In genomic region chr5:136066705-136067271, GRCh38 we compare ENCODE assay signal across 11 cellular contexts. TPM values are rescaled to one million over a fixed set of nuclear protein-coding genes. Genes with fewer than 3 reads are reported as not detected.
DNase-seq lines count a peak whose midpoint lies in the region; ATAC-seq and TF ChIP-seq lines count a peak whose summit lies in the region.
"Had no signal": no experiment of that assay in that cellular context is flagged by ENCODE, and none has a peak within 500 bp of the region (broad histone marks: within the 10 kb centered on the region; RNA-seq: fewer than 3 reads in every experiment).

No MANE protein-coding gene starts in this region.

- H2AFZ ChIP-seq in DND-41 (ENCODE audit: low read depth, low read length), result no peak overlapping the region

- H3K9me3 ChIP-seq in DND-41 (ENCODE audit: insufficient read depth, low read length, severe bottlenecking) (no peaks in the 10 kb centered on the region), RWPE2 (ENCODE audit: severe bottlenecking) (no peaks in the 10 kb centered on the region)

- H3K79me2 ChIP-seq in DND-41 (ENCODE audit: insufficient read depth, low read length), result no peaks in the 10 kb centered on the region

- H3K4me3 ChIP-seq in DND-41 (ENCODE audit: low read depth in 1 of 2, low read length in 2 of 2), result no peak overlapping the region
- no peak overlapping the region for H3K4me3 ChIP-seq in RWPE2 (ENCODE audit: severe bottlenecking)
- H3K4me3 ChIP-seq: SK-N-MC had no signal

- DNase-seq in DND-41, result no peak
- no peak for DNase-seq in RWPE2 (ENCODE audit: low spot score)
- peak in 1 of 2 donors; percentile 54 for DNase-seq in foreskin keratinocyte
- peak; percentile 50 for DNase-seq in renal cortical epithelial cell (ENCODE audit: low read depth)
- no peak for DNase-seq in NCI-H1436 treated with DMSO at 0.1 percent for 48 hours (lab: John Stamatoyannopoulos, UW)
- DNase-seq in SKM-1 (lab: John Stamatoyannopoulos, UW; ENCODE audit: unreplicated experiment), result no peak
- DNase-seq: activated T-cell treated with anti-CD3 and anti-CD28 coated beads, Interleukin-2, amount 50 U/mL, for 24 hours; nucleus accumbens had no signal

- H3K4me2 ChIP-seq in DND-41 (ENCODE audit: insufficient read depth, low read length), result no peak overlapping the region

- H3K36me3 ChIP-seq in DND-41 (ENCODE audit: insufficient read depth, low read length) (no peaks in the 10 kb centered on the region), RWPE2 (ENCODE audit: low read depth) (peaks cover 34% of the 10 kb centered on the region)

- H3K4me1 ChIP-seq in DND-41 (ENCODE audit: insufficient read depth, low read length), result no peaks in the 10 kb centered on the region
- no peaks in the 10 kb centered on the region for H3K4me1 ChIP-seq in RWPE2 (ENCODE audit: insufficient read depth, poor library complexity, severe bottlenecking)
- no peaks in the 10 kb centered on the region for H3K4me1 ChIP-seq in foreskin keratinocyte

- H3K27ac ChIP-seq in DND-41 (ENCODE audit: low read length), result no peak overlapping the region
- no peak overlapping the region for H3K27ac ChIP-seq in RWPE2 (ENCODE audit: poor library complexity, severe bottlenecking)
- no peak overlapping the region for H3K27ac ChIP-seq in foreskin keratinocyte
- H3K27ac ChIP-seq: SK-N-MC had no signal

- no peaks in the 10 kb centered on the region for H4K20me1 ChIP-seq in DND-41 (ENCODE audit: insufficient read depth, low read length)

- TF ChIP-seq CTCF in DND-41 (IDR thresholded peaks at IDR 0.05; ENCODE audit: borderline replicate concordance, extremely low read depth, low read length, poor library complexity, severe bottlenecking) (no peak), RWPE2 (IDR thresholded peaks at IDR 0.05; ENCODE audit: poor library complexity, severe bottlenecking) (no peak), foreskin keratinocyte (conservative IDR thresholded peaks at IDR 0.05) (peak; percentile 47)

- ATAC-seq in DND-41 (ENCODE audit: insufficient read depth, low read depth), result peak; percentile 37; the same call in 1 of the 3 replicates
- ATAC-seq in RWPE2 (ENCODE audit: low read depth), result peak; percentile 22
- peak; percentile 65 for ATAC-seq in foreskin keratinocyte
- ATAC-seq in HG03571 (IDR thresholded peaks at IDR 0.05; ENCODE audit: unreplicated experiment), result no peak
- no peak for ATAC-seq in HG02884 (IDR thresholded peaks at IDR 0.05; ENCODE audit: unreplicated experiment)

- no peak overlapping the region for H3K9ac ChIP-seq in DND-41 (ENCODE audit: low read depth, low read length)

- peaks cover 5% of the 10 kb centered on the region for H3K27me3 ChIP-seq in DND-41 (ENCODE audit: insufficient read depth, low read length, poor library complexity)
- H3K27me3 ChIP-seq in RWPE2 (ENCODE audit: insufficient read depth, poor library complexity, severe bottlenecking), result no peaks in the 10 kb centered on the region
- H3K27me3 ChIP-seq in foreskin keratinocyte, result peaks cover 2% of the 10 kb centered on the region

RNA-seq across cellular contexts. Expression of gene TGFBI, which starts 38.0 kb away (rescaled TPM):
- total RNA-seq in foreskin keratinocyte, result 86.9 and 143 TPM in 2 replicates
- polyA plus RNA-seq in foreskin keratinocyte, result 77.4 and 131 TPM in 2 replicates
- 468 and 692 TPM in 2 replicates for total RNA-seq in renal cortical epithelial cell

Comparison
In these comparisons a context has a peak if more than half of its experiments do, and no peak if none do; other contexts are left out.
1. ATAC-seq: peak in DND-41 (single experiment), RWPE2 (single experiment) and foreskin keratinocyte (single experiment); none in HG03571 (single experiment) and HG02884 (single experiment).